ENCODE assay signal across 20 cellular contexts in the genomic region with DNA sequence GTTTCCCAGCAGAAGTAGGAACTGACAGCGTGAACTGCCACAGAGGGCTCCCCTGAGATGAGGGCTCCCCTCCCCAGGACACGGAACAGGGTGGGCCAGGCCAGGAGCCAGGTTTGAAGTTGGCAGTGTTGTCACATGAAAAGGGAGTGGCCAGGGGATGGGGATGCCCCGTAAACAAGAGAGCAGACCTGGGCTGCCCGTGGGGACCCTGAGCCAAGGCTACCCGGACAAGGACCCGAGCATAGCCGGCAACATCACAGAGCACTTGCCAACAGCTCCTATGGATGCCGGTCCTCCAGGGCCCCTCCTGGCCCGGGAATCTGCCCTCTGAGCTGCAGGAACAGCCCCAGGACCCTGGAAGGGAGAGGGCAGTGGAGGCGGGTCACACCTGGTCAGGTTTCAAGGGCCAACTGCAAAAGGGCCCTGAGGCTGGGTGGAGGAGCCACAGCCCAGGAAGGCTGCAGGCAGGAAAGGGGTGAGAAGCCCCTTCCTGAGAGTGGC.
DNase-seq lines count a peak whose midpoint lies in the region; ATAC-seq and TF ChIP-seq lines count a peak whose summit lies in the region.
"Had no signal": no experiment of that assay in that cellular context is flagged by ENCODE, and none has a peak within 500 bp of the region (broad histone marks: within the 10 kb centered on the region; RNA-seq: fewer than 3 reads in every experiment).

No MANE protein-coding gene starts in this region.

- H2AFZ ChIP-seq in osteoblast (ENCODE audit: low read length) = no peak overlapping the region

- H3K4me2 ChIP-seq in osteoblast (ENCODE audit: insufficient read depth, low read length) = no peak overlapping the region
- H3K4me2 ChIP-seq: KMS-11 had no signal

- H3K79me2 ChIP-seq in osteoblast (ENCODE audit: insufficient read depth, low read length) = no peaks in the 10 kb centered on the region

- H3K4me3 Mint-ChIP-seq in activated T-cell treated with anti-CD3 and anti-CD28 coated beads, Interleukin-2, amount 50 U/mL, for 24 hours = no peak overlapping the region
- no peak overlapping the region for H3K4me3 Mint-ChIP-seq in activated T-cell treated with anti-CD3 and anti-CD28 coated beads, Interleukin-2, amount 50 U/mL, for 4 hours
- H3K4me3 Mint-ChIP-seq: CD4-positive, alpha-beta T cell had no signal

- no peaks in the 10 kb centered on the region for H3K4me1 Mint-ChIP-seq in activated T-cell treated with anti-CD3 and anti-CD28 coated beads, Interleukin-2, amount 50 U/mL, for 24 hours (ENCODE audit: low read depth)
- H3K4me1 Mint-ChIP-seq in activated T-cell treated with anti-CD3 and anti-CD28 coated beads, Interleukin-2, amount 50 U/mL, for 4 hours (ENCODE audit: low read depth) = no peaks in the 10 kb centered on the region

- H3K9me3 ChIP-seq in osteoblast (ENCODE audit: low read depth, low read length) = no peaks in the 10 kb centered on the region
- H3K9me3 ChIP-seq in upper lobe of right lung = no peaks in the 10 kb centered on the region
- H3K9me3 ChIP-seq: BE2C had no signal

- peaks cover 6% of the 10 kb centered on the region for H3K27me3 Mint-ChIP-seq in activated T-cell treated with anti-CD3 and anti-CD28 coated beads, Interleukin-2, amount 50 U/mL, for 24 hours
- peaks cover 7% of the 10 kb centered on the region for H3K27me3 Mint-ChIP-seq in activated T-cell treated with anti-CD3 and anti-CD28 coated beads, Interleukin-2, amount 50 U/mL, for 4 hours (ENCODE audit: low read depth)

- no peak overlapping the region for H3K27ac Mint-ChIP-seq in activated T-cell treated with anti-CD3 and anti-CD28 coated beads, Interleukin-2, amount 50 U/mL, for 24 hours
- H3K27ac Mint-ChIP-seq: CD4-positive, alpha-beta T cell had no signal

- H3K27me3 ChIP-seq in dorsolateral prefrontal cortex = peaks cover 0 to 38% (median 5%) of the 10 kb centered on the region in 45 donors
- peaks cover 2% of the 10 kb centered on the region for H3K27me3 ChIP-seq in osteoblast (ENCODE audit: insufficient read depth, low read length)
- H3K27me3 ChIP-seq in upper lobe of right lung = peaks cover 25% of the 10 kb centered on the region
- H3K27me3 ChIP-seq: BE2C had no signal

- H4K20me1 ChIP-seq in osteoblast (ENCODE audit: insufficient read depth, low read length) = no peaks in the 10 kb centered on the region

- H3K4me3 ChIP-seq in dorsolateral prefrontal cortex (no peak overlapping the region), osteoblast (ENCODE audit: insufficient read depth, low read length) (no peak overlapping the region), upper lobe of right lung (no peak overlapping the region)
- H3K4me3 ChIP-seq: GM12878 had no signal

- intact Hi-C loops in dorsolateral prefrontal cortex (cut with DNase I) = loop anchor here in 1 of 2 donors (5.0 kb wide), 1 partner anchor 203 kb away; no protein-coding TSS in a partner anchor
- intact Hi-C loops in upper lobe of right lung (cut with DNase I) = no loop called here

- H3K4me1 ChIP-seq in osteoblast (ENCODE audit: insufficient read depth, low read length) = no peaks in the 10 kb centered on the region
- H3K4me1 ChIP-seq in upper lobe of right lung = no peaks in the 10 kb centered on the region
- H3K4me1 ChIP-seq: BE2C had no signal

- no peaks in the 10 kb centered on the region for H3K9me3 Mint-ChIP-seq in activated T-cell treated with anti-CD3 and anti-CD28 coated beads, Interleukin-2, amount 50 U/mL, for 24 hours
- peaks cover 4% of the 10 kb centered on the region for H3K9me3 Mint-ChIP-seq in activated T-cell treated with anti-CD3 and anti-CD28 coated beads, Interleukin-2, amount 50 U/mL, for 4 hours

- TF ChIP-seq CTCF in dorsolateral prefrontal cortex (IDR thresholded peaks at IDR 0.05 in 54 of 56, conservative IDR thresholded peaks at IDR 0.05 in 2 of 56; ENCODE audit: low read depth in 1 of 56, partially characterized antibody in 56 of 56) = no peak
- no peak for TF ChIP-seq CTCF in osteoblast (IDR thresholded peaks at IDR 0.05; ENCODE audit: extremely low read depth, low read depth, low read length)
- no peak for TF ChIP-seq CTCF in upper lobe of right lung (IDR thresholded peaks at IDR 0.05)

- H3K36me3 Mint-ChIP-seq in activated T-cell treated with anti-CD3 and anti-CD28 coated beads, Interleukin-2, amount 50 U/mL, for 24 hours (ENCODE audit: low read depth) = no peaks in the 10 kb centered on the region
- no peaks in the 10 kb centered on the region for H3K36me3 Mint-ChIP-seq in activated T-cell treated with anti-CD3 and anti-CD28 coated beads, Interleukin-2, amount 50 U/mL, for 4 hours (ENCODE audit: insufficient read depth)

- peak; percentile 14 for DNase-seq in activated T-cell treated with anti-CD3 and anti-CD28 coated beads, Interleukin-2, amount 50 U/mL, for 24 hours
- DNase-seq in activated T-cell treated with anti-CD3 and anti-CD28 coated beads, Interleukin-2, amount 50 U/mL, for 4 hours = no peak
- DNase-seq in dorsolateral prefrontal cortex = peak in 6 of 10 donors; percentile 1 to 38 (median 26)
- peak; percentile 64 for DNase-seq in osteoblast (ENCODE audit: insufficient read length, low spot score, missing footprints)
- DNase-seq in upper lobe of right lung = peak; percentile 64
- DNase-seq in AG08396 (ENCODE audit: low spot score) = no peak
- DNase-seq in DMS153 (lab: John Stamatoyannopoulos, UW) = no peak
- DNase-seq: BE2C; EL; GOT3; MV-4-11; NCI-H1694 treated with DMSO at 0.1 percent for 48 hours; NCI-H510A; NCI-H748 treated with DMSO at 0.1 percent for 48 hours; NK-92 treated with Interleukin-12 subunit alpha and Interleukin-12 subunit beta, amount 100 ng/mL, for 24 hours had no signal

- H3K27ac ChIP-seq in dorsolateral prefrontal cortex = no peak overlapping the region
- H3K27ac ChIP-seq in osteoblast (ENCODE audit: low read depth, low read length) = no peak overlapping the region
- no peak overlapping the region for H3K27ac ChIP-seq in upper lobe of right lung
- H3K27ac ChIP-seq: KMS-11 had no signal

- ATAC-seq in activated T-cell treated with anti-CD3 and anti-CD28 coated beads, Interleukin-2, amount 50 U/mL, for 4 hours = no peak
- ATAC-seq in upper lobe of right lung (no peak), HG03097 (IDR thresholded peaks at IDR 0.05; ENCODE audit: low FRiP score, unreplicated experiment) (no peak)
- ATAC-seq: GM12878, Right ventricle myocardium inferior had no signal

- no peaks in the 10 kb centered on the region for H3K36me3 ChIP-seq in osteoblast (ENCODE audit: insufficient read depth, low read length)
- H3K36me3 ChIP-seq in upper lobe of right lung = no peaks in the 10 kb centered on the region
- H3K36me3 ChIP-seq: BE2C had no signal

Comparison
In these comparisons a context has a peak if more than half of its experiments do, and no peak if none do; other contexts are left out.
1. DNase-seq: peak in activated T-cell treated with anti-CD3 and anti-CD28 coated beads, Interleukin-2, amount 50 U/mL, for 24 hours (single experiment), dorsolateral prefrontal cortex (6 of 10), osteoblast (single experiment) and upper lobe of right lung (single experiment); none in activated T-cell treated with anti-CD3 and anti-CD28 coated beads, Interleukin-2, amount 50 U/mL, for 4 hours (single experiment), AG08396 (single experiment) and DMS153 (single experiment).